Comparison of ENCODE assay signal across 32 cellular contexts in the genomic region with DNA sequence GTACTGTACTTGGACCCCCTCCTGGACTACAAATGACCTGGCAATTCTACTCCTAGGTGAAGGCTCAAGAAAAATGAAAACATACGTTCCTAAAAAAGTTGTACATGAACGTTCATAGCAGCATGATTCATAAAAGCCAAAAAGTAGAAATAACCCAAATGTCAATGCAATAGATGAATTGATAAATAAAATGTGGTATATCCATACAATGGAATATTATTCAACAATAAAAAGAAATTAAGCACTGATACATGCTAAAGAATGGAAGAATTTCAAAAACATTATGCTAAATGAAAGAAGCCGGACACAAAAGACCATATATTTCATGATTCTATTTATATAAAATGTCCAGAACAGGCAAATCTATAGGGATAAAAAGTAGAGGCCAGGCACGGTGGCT.
"Had no signal": no experiment of that assay in that cellular context is flagged by ENCODE, and none has a peak within 500 bp of the region (broad histone marks: within the 10 kb centered on the region; RNA-seq: fewer than 3 reads in every experiment).

No MANE protein-coding gene starts in this region.

- ATAC-seq: activated CD4-positive, CD25-positive, alpha-beta regulatory T cell treated with anti-CD3 and anti-CD28 coated beads, Interleukin-2, amount 50 U/mL, for 24 hours; activated CD8-positive, alpha-beta T cell treated with anti-CD3 and anti-CD28 coated beads for 36 hours; activated T-cell treated with anti-CD3 and anti-CD28 coated beads, Interleukin-2, amount 50 U/mL, for 4 hours; activated T-helper 17 cell treated with anti-CD3 and anti-CD28 coated beads, Interleukin-2, amount 50 U/mL, for 72 hours; T-helper 17 cell had no signal

- H3K27me3 Mint-ChIP-seq: activated B cell treated with CpG ODN at 0.5 μM for 24 hours; activated CD8-positive, alpha-beta T cell treated with anti-CD3 and anti-CD28 coated beads for 36 hours; activated naive CD8-positive, alpha-beta T cell; activated T-helper 17 cell treated with anti-CD3 and anti-CD28 coated beads, Interleukin-2, amount 50 U/mL, for 72 hours; brain; dendritic cell treated with granulocyte-macrophage colony-stimulating factor and Interleukin-4, amounts not matched to agents 40 ng/mL and 50 ng/mL, for 4 days; T-helper 17 cell had no signal

- H3K27ac Mint-ChIP-seq: activated B cell treated with CpG ODN at 0.5 μM for 24 hours; activated CD8-positive, alpha-beta T cell treated with anti-CD3 and anti-CD28 coated beads for 36 hours; activated naive CD8-positive, alpha-beta T cell; activated T-helper 17 cell treated with anti-CD3 and anti-CD28 coated beads, Interleukin-2, amount 50 U/mL, for 72 hours; brain; dendritic cell treated with granulocyte-macrophage colony-stimulating factor and Interleukin-4, amounts not matched to agents 40 ng/mL and 50 ng/mL, for 4 days; T-helper 17 cell; T-helper 2 cell treated with Interferon-gamma antibody and Interleukin-4, amounts not matched to agents 5 μg/mL and 100 μg/mL, for 36 hours had no signal

- H3K4me3 ChIP-seq: ascending aorta, cardiac muscle cell, coronary artery, dorsolateral prefrontal cortex had no signal

- DNase-seq: activated B cell treated with CpG ODN at 0.5 μM for 24 hours; activated CD4-positive, alpha-beta T cell treated with anti-CD3 and anti-CD28 coated beads for 48 hours; activated CD4-positive, alpha-beta T cell treated with anti-CD3 and anti-CD28 coated beads, Interleukin-2, amount 50 U/mL, for 1 hour; activated CD4-positive, alpha-beta T cell treated with anti-CD3 and anti-CD28 coated beads, Interleukin-2, amount 50 U/mL, for 48 hours; activated CD8-positive, alpha-beta memory T cell treated with anti-CD3 and anti-CD28 coated beads for 24 hours; activated CD8-positive, alpha-beta T cell treated with anti-CD3 and anti-CD28 coated beads for 36 hours; activated effector memory CD4-positive, alpha-beta T cell treated with Interleukin-2 at 50 U/mL for 16 hours; activated gamma-delta T cell treated with Interleukin-2 at 50 U/mL for 16 hours; activated naive CD4-positive, alpha-beta T cell treated with anti-CD3 and anti-CD28 coated beads, Interleukin-2, amount 50 U/mL, for 16 hours; activated naive CD4-positive, alpha-beta T cell treated with Interleukin-2 at 50 U/mL for 16 hours; activated T-cell treated with anti-CD3 and anti-CD28 coated beads, Interleukin-2, amount 50 U/mL, for 4 hours; central memory CD4-positive, alpha-beta T cell; cerebellar nuclear complex; dorsolateral prefrontal cortex; effector memory CD4-positive, alpha-beta T cell; esophagus squamous epithelium; head of caudate nucleus; T-helper 1 cell; T-helper 17 cell; T1000; WERI-Rb-1 had no signal

- H3K27ac ChIP-seq: ascending aorta, breast epithelium, cardiac muscle cell, coronary artery, dorsolateral prefrontal cortex, epithelial cell of prostate, esophagus squamous epithelium, WERI-Rb-1 had no signal

- H3K4me3 Mint-ChIP-seq: activated B cell treated with CpG ODN at 0.5 μM for 24 hours; activated CD8-positive, alpha-beta T cell treated with anti-CD3 and anti-CD28 coated beads for 36 hours; activated naive CD8-positive, alpha-beta T cell; activated T-cell treated with anti-CD3 and anti-CD28 coated beads, Interleukin-2, amount 50 U/mL, for 4 hours; activated T-helper 17 cell treated with anti-CD3 and anti-CD28 coated beads, Interleukin-2, amount 50 U/mL, for 72 hours; brain; dendritic cell treated with granulocyte-macrophage colony-stimulating factor and Interleukin-4, amounts not matched to agents 40 ng/mL and 50 ng/mL, for 4 days; T-helper 17 cell; T-helper 2 cell treated with Interferon-gamma antibody and Interleukin-4, amounts not matched to agents 5 μg/mL and 100 μg/mL, for 36 hours had no signal

- H3K27me3 ChIP-seq: ascending aorta, breast epithelium, cardiac muscle cell, dorsolateral prefrontal cortex, esophagus squamous epithelium had no signal

- H3K4me1 Mint-ChIP-seq: activated B cell treated with CpG ODN at 0.5 μM for 24 hours, brain, T-helper 17 cell had no signal

- H3K4me1 ChIP-seq: ascending aorta, breast epithelium, esophagus squamous epithelium had no signal
